ENCODE assay signal across 8 cellular contexts in genomic region chrX:21373637-21374162, GRCh38. TPM values are rescaled to one million over a fixed set of nuclear protein-coding genes. Genes with fewer than 3 reads are reported as not detected.
A peak's percentile ranks its signal among the peaks of the same experiment; 100 is the strongest.
DNase-seq lines count a peak whose midpoint lies in the region; ATAC-seq and TF ChIP-seq lines count a peak whose summit lies in the region.

No MANE protein-coding gene starts in this region.

- H3K9me3 Mint-ChIP-seq in activated CD8-positive, alpha-beta memory T cell treated with anti-CD3 and anti-CD28 coated beads, Interleukin-2, amount 10 ng/mL, durations not matched to agents 7 days and 5 days (ENCODE audit: low read depth), result no peaks in the 10 kb centered on the region

- TF ChIP-seq CTCF in DND-41 (IDR thresholded peaks at IDR 0.05; ENCODE audit: borderline replicate concordance, extremely low read depth, low read length, poor library complexity, severe bottlenecking), result no peak
- no peak for TF ChIP-seq CTCF in foreskin fibroblast (IDR thresholded peaks at IDR 0.05; ENCODE audit: low read depth, low read length)
- no peak for TF ChIP-seq CTCF in A673 (conservative IDR thresholded peaks at IDR 0.05; ENCODE audit: low read depth, low read length)

- H3K27ac ChIP-seq in DND-41 (ENCODE audit: low read length) (peak overlapping the region; percentile 59), HUES64 (ENCODE audit: low read depth, low read length) (no peak overlapping the region), rectal smooth muscle tissue (ENCODE audit: low read depth, low read length) (no peak overlapping the region), A673 (ENCODE audit: low read depth, low read length, poor library complexity, severe bottlenecking) (no peak overlapping the region)

- peak; percentile 53 for ATAC-seq in DND-41 (ENCODE audit: insufficient read depth, low read depth)
- peak; percentile 36 for ATAC-seq in GM21390 (IDR thresholded peaks at IDR 0.05; ENCODE audit: unreplicated experiment)
- peak; percentile 24 for ATAC-seq in activated CD8-positive, alpha-beta memory T cell treated with anti-CD3 and anti-CD28 coated beads, Interleukin-2, amount 10 ng/mL, durations not matched to agents 7 days and 5 days
- ATAC-seq in esophagus mucosa, result no peak

- BruUV-seq in A673 (replicated peaks; lab: Mats Ljungman, UMichigan), result no TSS peak

- under 1% methylated on average over 50 of the region's 50 CpGs for WGBS in HUES64

- POLR2A ChIA-PET in A673 (lab: Charles Lee; ENCODE audit: low non-redundant PET), result no interaction called here

- H3K27me3 Mint-ChIP-seq in activated CD8-positive, alpha-beta memory T cell treated with anti-CD3 and anti-CD28 coated beads, Interleukin-2, amount 10 ng/mL, durations not matched to agents 7 days and 5 days, result peaks cover 11% of the 10 kb centered on the region

- H3K27me3 ChIP-seq in DND-41 (ENCODE audit: insufficient read depth, low read length, poor library complexity) (no peaks in the 10 kb centered on the region), HUES64 (ENCODE audit: insufficient read depth, low read length) (peaks cover 13% of the 10 kb centered on the region), rectal smooth muscle tissue (ENCODE audit: control insufficient read depth, insufficient read depth, low read length) (no peaks in the 10 kb centered on the region), A673 (replicated peaks; ENCODE audit: insufficient read depth, low read depth, low read length, poor library complexity) (peaks cover 42% of the 10 kb centered on the region)

- no peaks in the 10 kb centered on the region; the same call in 1 of the 2 replicates for H4K20me1 ChIP-seq in DND-41 (ENCODE audit: insufficient read depth, low read length)

- intact Hi-C loops in A673 (cut with micrococcal nuclease; ENCODE audit: unreplicated experiment), result loop anchor here (10.0 kb wide), 1 partner anchor 839 kb away; no protein-coding TSS in a partner anchor

- H3K36me3 Mint-ChIP-seq in activated CD8-positive, alpha-beta memory T cell treated with anti-CD3 and anti-CD28 coated beads, Interleukin-2, amount 10 ng/mL, durations not matched to agents 7 days and 5 days, result no peaks in the 10 kb centered on the region

- H3K36me3 ChIP-seq in DND-41 (ENCODE audit: insufficient read depth, low read length), result no peaks in the 10 kb centered on the region
- no peaks in the 10 kb centered on the region for H3K36me3 ChIP-seq in HUES64 (ENCODE audit: insufficient read depth, low read length)
- H3K36me3 ChIP-seq in rectal smooth muscle tissue (ENCODE audit: control insufficient read depth, insufficient read depth, low read length), result no peaks in the 10 kb centered on the region
- no peaks in the 10 kb centered on the region for H3K36me3 ChIP-seq in A673 (ENCODE audit: insufficient read depth, low read length, poor library complexity, severe bottlenecking)

- H3K4me3 Mint-ChIP-seq in activated CD8-positive, alpha-beta memory T cell treated with anti-CD3 and anti-CD28 coated beads, Interleukin-2, amount 10 ng/mL, durations not matched to agents 7 days and 5 days, result peak overlapping the region; percentile 83

- H3K9ac ChIP-seq in DND-41 (ENCODE audit: low read depth, low read length), result peak overlapping the region; percentile 73
- H3K9ac ChIP-seq in HUES64 (ENCODE audit: low read depth, low read length), result peak overlapping the region; percentile 66; the same call in 1 of the 2 replicates
- no peak overlapping the region for H3K9ac ChIP-seq in rectal smooth muscle tissue (ENCODE audit: low read length)

- CTCF ChIA-PET in activated CD8-positive, alpha-beta memory T cell treated with anti-CD3 and anti-CD28 coated beads, Interleukin-2, amount 10 ng/mL, durations not matched to agents 7 days and 5 days (lab: Charles Lee), result no interaction called here
- CTCF ChIA-PET in A673 (lab: Charles Lee), result no interaction called here

- peaks cover 5% of the 10 kb centered on the region; the same call in 1 of the 2 replicates for H3K79me2 ChIP-seq in DND-41 (ENCODE audit: insufficient read depth, low read length)

- H3K4me1 Mint-ChIP-seq in activated CD8-positive, alpha-beta memory T cell treated with anti-CD3 and anti-CD28 coated beads, Interleukin-2, amount 10 ng/mL, durations not matched to agents 7 days and 5 days, result peaks cover 13% of the 10 kb centered on the region

- peak overlapping the region; percentile 2 to 88; a peak in 3 of 4 replicates for H3K4me3 ChIP-seq in DND-41 (ENCODE audit: low read depth in 1 of 2, low read length in 2 of 2)
- peak overlapping the region; percentile 75 for H3K4me3 ChIP-seq in HUES64 (ENCODE audit: low read length)
- H3K4me3 ChIP-seq in foreskin fibroblast (ENCODE audit: low read depth in 1 of 2, low read length in 2 of 2), result peak overlapping the region; percentile 29 to 34
- H3K4me3 ChIP-seq in rectal smooth muscle tissue (ENCODE audit: low read length), result peak overlapping the region; percentile 65
- no peak overlapping the region for H3K4me3 ChIP-seq in A673 (ENCODE audit: low read depth, low read length, poor library complexity, severe bottlenecking)

- DNase-seq in DND-41, result peak; percentile 35
- peak; percentile 39 for DNase-seq in activated CD8-positive, alpha-beta memory T cell treated with anti-CD3 and anti-CD28 coated beads, Interleukin-2, amount 10 ng/mL, durations not matched to agents 7 days and 5 days
- peak in 1 of 2 donors; percentile 24 for DNase-seq in foreskin fibroblast
- DNase-seq in A673 (ENCODE audit: low spot score), result no peak

- peak overlapping the region; percentile 66 for H2AFZ ChIP-seq in DND-41 (ENCODE audit: low read depth, low read length)

- H3K4me1 ChIP-seq in DND-41 (ENCODE audit: insufficient read depth, low read length), result peaks cover 31% of the 10 kb centered on the region
- no peaks in the 10 kb centered on the region for H3K4me1 ChIP-seq in HUES64 (ENCODE audit: insufficient read depth, low read length)
- H3K4me1 ChIP-seq in rectal smooth muscle tissue (ENCODE audit: control insufficient read depth, insufficient read depth, low read length), result no peaks in the 10 kb centered on the region
- no peaks in the 10 kb centered on the region for H3K4me1 ChIP-seq in A673 (ENCODE audit: insufficient read depth, low read length, poor library complexity, severe bottlenecking)

- peak overlapping the region; percentile 90 for H3K4me2 ChIP-seq in DND-41 (ENCODE audit: insufficient read depth, low read length)

- H3K27ac Mint-ChIP-seq in activated CD8-positive, alpha-beta memory T cell treated with anti-CD3 and anti-CD28 coated beads, Interleukin-2, amount 10 ng/mL, durations not matched to agents 7 days and 5 days, result peak overlapping the region; percentile 40

- H3K9me3 ChIP-seq in DND-41 (ENCODE audit: insufficient read depth, low read length, severe bottlenecking) (no peaks in the 10 kb centered on the region), HUES64 (ENCODE audit: insufficient read depth, low read depth, low read length) (no peaks in the 10 kb centered on the region), A673 (ENCODE audit: low read depth, low read length, poor library complexity, severe bottlenecking) (no peaks in the 10 kb centered on the region)

RNA-seq across cellular contexts. Expression of gene CNKSR2, which starts 0.5 kb away (rescaled TPM):
- polyA plus RNA-seq in HUES64 (2013, experiment 1 of 2), result 8.7 TPM
- polyA plus RNA-seq in HUES64 (2013, experiment 2 of 2), result 6.9 TPM
- total RNA-seq in activated CD8-positive, alpha-beta memory T cell treated with anti-CD3 and anti-CD28 coated beads, Interleukin-2, amount 10 ng/mL, durations not matched to agents 7 days and 5 days, result 1 to 10 TPM; 6.3 to 6.7 TPM
- 0.96 and 1.5 TPM in 2 replicates for total RNA-seq in A673 (2021)
- not detected for total RNA-seq in esophagus mucosa
